ENCODE assay signal across 8 cellular contexts in genomic region chr9:103397868-103398600, GRCh38.
A peak's percentile ranks its signal among the peaks of the same experiment; 100 is the strongest.
DNase-seq lines count a peak whose midpoint lies in the region; ATAC-seq and TF ChIP-seq lines count a peak whose summit lies in the region.

No MANE protein-coding gene starts in this region.

- peaks cover 10% of the 10 kb centered on the region for H3K27me3 Mint-ChIP-seq in T-helper 17 cell
- H3K27me3 Mint-ChIP-seq in osteocyte (ENCODE audit: unreplicated experiment) = peaks cover 3% of the 10 kb centered on the region
- H3K27me3 Mint-ChIP-seq in activated T-helper 2 cell treated with anti-CD3 and anti-CD28 coated beads, Interferon-gamma antibody, Interleukin-2, Interleukin-4, amounts not matched to agents 10 μg/mL and 5 μg/mL and 100 μg/mL, durations not matched to agents 14 hours and 24 hours and 36 hours (ENCODE audit: low read depth) = no peaks in the 10 kb centered on the region

- H3K36me3 Mint-ChIP-seq in T-helper 17 cell (ENCODE audit: low read depth) = no peaks in the 10 kb centered on the region
- no peaks in the 10 kb centered on the region for H3K36me3 Mint-ChIP-seq in osteocyte (ENCODE audit: unreplicated experiment)
- no peaks in the 10 kb centered on the region for H3K36me3 Mint-ChIP-seq in activated T-helper 2 cell treated with anti-CD3 and anti-CD28 coated beads, Interferon-gamma antibody, Interleukin-2, Interleukin-4, amounts not matched to agents 10 μg/mL and 5 μg/mL and 100 μg/mL, durations not matched to agents 14 hours and 24 hours and 36 hours (ENCODE audit: low read depth)

- H3K4me3 Mint-ChIP-seq in T-helper 17 cell = no peak overlapping the region
- H3K4me3 Mint-ChIP-seq in osteocyte (ENCODE audit: unreplicated experiment) = no peak overlapping the region
- no peak overlapping the region for H3K4me3 Mint-ChIP-seq in activated T-helper 2 cell treated with anti-CD3 and anti-CD28 coated beads, Interferon-gamma antibody, Interleukin-2, Interleukin-4, amounts not matched to agents 10 μg/mL and 5 μg/mL and 100 μg/mL, durations not matched to agents 14 hours and 24 hours and 36 hours (ENCODE audit: low read depth)

- no peak overlapping the region for H3K4me3 ChIP-seq in BJ (ENCODE audit: low read depth, low read length)
- no peak overlapping the region for H3K4me3 ChIP-seq in fibroblast of pulmonary artery (replicated peaks; ENCODE audit: low read depth, low read length)

- no peaks in the 10 kb centered on the region for H3K9me3 ChIP-seq in T-helper 17 cell (ENCODE audit: control insufficient read depth, low read length, poor library complexity, severe bottlenecking)

- POLR2A ChIA-PET in BJ (lab: Charles Lee) = no interaction called here

- no peak for DNase-seq in BJ (ENCODE audit: low read depth)
- peak; percentile 34 for DNase-seq in MV-4-11 (lab: John Stamatoyannopoulos, UW)
- no peak for DNase-seq in T-helper 17 cell
- DNase-seq in fibroblast of pulmonary artery (ENCODE audit: low read depth) = peak; percentile 61
- DNase-seq in osteocyte (ENCODE audit: extremely low spot score, unreplicated experiment) = no peak
- no peak for DNase-seq in activated T-helper 2 cell treated with anti-CD3 and anti-CD28 coated beads, Interferon-gamma antibody, Interleukin-2, Interleukin-4, amounts not matched to agents 10 μg/mL and 5 μg/mL and 100 μg/mL, durations not matched to agents 14 hours and 24 hours and 36 hours (ENCODE audit: low spot score)

- CTCF ChIA-PET in BJ (lab: Yijun Ruan, JAX) = no interaction called here

- H3K27ac Mint-ChIP-seq in T-helper 17 cell = no peak overlapping the region
- no peak overlapping the region for H3K27ac Mint-ChIP-seq in osteocyte (ENCODE audit: unreplicated experiment)
- no peak overlapping the region for H3K27ac Mint-ChIP-seq in activated T-helper 2 cell treated with anti-CD3 and anti-CD28 coated beads, Interferon-gamma antibody, Interleukin-2, Interleukin-4, amounts not matched to agents 10 μg/mL and 5 μg/mL and 100 μg/mL, durations not matched to agents 14 hours and 24 hours and 36 hours

- intact Hi-C loops in activated T-helper 2 cell treated with anti-CD3 and anti-CD28 coated beads, Interferon-gamma antibody, Interleukin-2, Interleukin-4, amounts not matched to agents 10 μg/mL and 5 μg/mL and 100 μg/mL, durations not matched to agents 14 hours and 24 hours and 36 hours (cut with micrococcal nuclease) = loop anchor here (5.0 kb wide), 1 partner anchor 1344 kb away; no protein-coding TSS in a partner anchor

- peaks cover 5% of the 10 kb centered on the region for H3K9me3 Mint-ChIP-seq in osteocyte (ENCODE audit: unreplicated experiment)
- H3K9me3 Mint-ChIP-seq in activated T-helper 2 cell treated with anti-CD3 and anti-CD28 coated beads, Interferon-gamma antibody, Interleukin-2, Interleukin-4, amounts not matched to agents 10 μg/mL and 5 μg/mL and 100 μg/mL, durations not matched to agents 14 hours and 24 hours and 36 hours = no peaks in the 10 kb centered on the region

- ATAC-seq in GM18511 (IDR thresholded peaks at IDR 0.05; ENCODE audit: unreplicated experiment) (peak; percentile 99), HG02840 (IDR thresholded peaks at IDR 0.05; ENCODE audit: low FRiP score, unreplicated experiment) (peak; percentile 93), T-helper 17 cell (peak; percentile 50)

- H3K36me3 ChIP-seq in BJ (ENCODE audit: control insufficient read depth, insufficient read depth, low read length) = no peaks in the 10 kb centered on the region

- H3K27me3 ChIP-seq in BJ (ENCODE audit: control insufficient read depth, insufficient read depth, low read length) = no peaks in the 10 kb centered on the region

- no peaks in the 10 kb centered on the region for H3K4me1 Mint-ChIP-seq in T-helper 17 cell
- no peaks in the 10 kb centered on the region for H3K4me1 Mint-ChIP-seq in osteocyte (ENCODE audit: unreplicated experiment)
- no peaks in the 10 kb centered on the region for H3K4me1 Mint-ChIP-seq in activated T-helper 2 cell treated with anti-CD3 and anti-CD28 coated beads, Interferon-gamma antibody, Interleukin-2, Interleukin-4, amounts not matched to agents 10 μg/mL and 5 μg/mL and 100 μg/mL, durations not matched to agents 14 hours and 24 hours and 36 hours (ENCODE audit: low read depth)

- TF ChIP-seq CTCF in BJ (IDR thresholded peaks at IDR 0.05; ENCODE audit: insufficient read depth, low read depth, low read length) = peak; percentile 18; the same call in 1 of the 2 replicates
- TF ChIP-seq CTCF in fibroblast of pulmonary artery (IDR thresholded peaks at IDR 0.05; ENCODE audit: low read length, missing control alignments) = peak; percentile 73
- peak; percentile 43 for TF ChIP-seq CTCF in osteocyte (IDR thresholded peaks at IDR 0.05)

Comparison
In these comparisons a context has a peak if more than half of its experiments do, and no peak if none do; other contexts are left out.
1. DNase-seq: peak in MV-4-11 (single experiment) and fibroblast of pulmonary artery (single experiment); none in BJ (single experiment), T-helper 17 cell (0 of 3), osteocyte (single experiment) and activated T-helper 2 cell treated with anti-CD3 and anti-CD28 coated beads, Interferon-gamma antibody, Interleukin-2, Interleukin-4, amounts not matched to agents 10 μg/mL and 5 μg/mL and 100 μg/mL, durations not matched to agents 14 hours and 24 hours and 36 hours (single experiment).
2. CTCF ChIP-seq: peak in every context shown above with its lines; median percentile 73 in fibroblast of pulmonary artery; 43 in osteocyte; 18 in BJ.
3. Peak in every context shown above with its lines, with median percentiles within 50 percentile points of each other: ATAC-seq.